ENCODE assay signal across 12 cellular contexts in genomic region chr2:150789376-150789905, GRCh38.
"Had no signal": no experiment of that assay in that cellular context is flagged by ENCODE, and none has a peak within 500 bp of the region (broad histone marks: within the 10 kb centered on the region; RNA-seq: fewer than 3 reads in every experiment).

No MANE protein-coding gene starts in this region.

- ATAC-seq: esophagus mucosa; naive thymus-derived CD4-positive, alpha-beta T cell; psoas muscle had no signal

- DNase-seq: effector memory CD4-positive, alpha-beta T cell; immature natural killer cell; mammary epithelial cell; naive thymus-derived CD4-positive, alpha-beta T cell; nephron progenitor cell; psoas muscle; retina; stimulated activated CD4-positive, alpha-beta T cell treated with anti-CD3 and anti-CD28 coated beads, Interleukin-2, amount 100 ng/mL, for 48 hours; stimulated activated naive CD4-positive, alpha-beta T cell treated with Interleukin-2 at 50 U/mL for 16 hours; trophoblast cell had no signal

- H3K4me1 ChIP-seq: psoas muscle had no signal

- H3K27ac ChIP-seq: psoas muscle had no signal

- H3K4me3 ChIP-seq: psoas muscle, smooth muscle cell had no signal

- H3K9me3 ChIP-seq: psoas muscle had no signal
